ENCODE assay signal across 8 cellular contexts in genomic region chr5:75265731-75266130, GRCh38.
DNase-seq lines count a peak whose midpoint lies in the region; ATAC-seq and TF ChIP-seq lines count a peak whose summit lies in the region.

No MANE protein-coding gene starts in this region.

- H4K20me1 ChIP-seq in SU-DHL-6 (ENCODE audit: low read depth, low read length) = no peaks in the 10 kb centered on the region

- H3F3A ChIP-seq in SU-DHL-6 (ENCODE audit: insufficient read depth) = no peaks in the 10 kb centered on the region

- no peaks in the 10 kb centered on the region for H3K36me3 ChIP-seq in SU-DHL-6 (ENCODE audit: low read length)

- H3K4me3 ChIP-seq in GM12875 (ENCODE audit: low read depth, low read length) = no peak overlapping the region
- H3K4me3 ChIP-seq in SU-DHL-6 (ENCODE audit: insufficient read depth, low read length, poor library complexity, severe bottlenecking) = no peak overlapping the region

- no peaks in the 10 kb centered on the region for H3K79me2 ChIP-seq in SU-DHL-6 (ENCODE audit: insufficient read depth, low read length)

- intact Hi-C loops in posterior cingulate gyrus (cut with DNase I) = loop anchor here (5.0 kb wide), 1 partner anchor 338 kb away; no protein-coding TSS in a partner anchor

- peak; percentile 34 for DNase-seq in AG08396 (ENCODE audit: low spot score)
- DNase-seq in glomerular visceral epithelial cell (ENCODE audit: extremely low spot score) = peak; percentile 55
- no peak for DNase-seq in NCI-H2196 (lab: John Stamatoyannopoulos, UW; ENCODE audit: unreplicated experiment)
- no peak for DNase-seq in posterior cingulate gyrus
- no peak for DNase-seq in DMS153 treated with DMSO at 0.1 percent for 48 hours (lab: John Stamatoyannopoulos, UW; ENCODE audit: unreplicated experiment)

- no peak overlapping the region for H3K4me2 ChIP-seq in SU-DHL-6 (ENCODE audit: low read depth, low read length, poor library complexity, severe bottlenecking)

- no peak overlapping the region for H3K9ac ChIP-seq in SU-DHL-6 (ENCODE audit: low read length)

- TF ChIP-seq CTCF in GM12875 (IDR thresholded peaks at IDR 0.05; ENCODE audit: borderline replicate concordance, insufficient read depth, low read depth, low read length) (peak; percentile 30; the same call in 1 of the 2 replicates), SU-DHL-6 (IDR thresholded peaks at IDR 0.05; ENCODE audit: insufficient read depth, low read length, poor library complexity, severe bottlenecking) (peak; percentile 10)

- ATAC-seq in GM18861 (IDR thresholded peaks at IDR 0.05; ENCODE audit: unreplicated experiment) = no peak

- H3K27me3 ChIP-seq in SU-DHL-6 (ENCODE audit: low read length) = no peaks in the 10 kb centered on the region

- no peak overlapping the region for H3K27ac ChIP-seq in SU-DHL-6 (ENCODE audit: low read depth, low read length)

- no peak overlapping the region for H2AFZ ChIP-seq in SU-DHL-6 (ENCODE audit: low read depth, low read length, severe bottlenecking)

- no peaks in the 10 kb centered on the region for H3K9me3 ChIP-seq in SU-DHL-6 (ENCODE audit: insufficient read depth, low read length)

- no peaks in the 10 kb centered on the region for H3K9me2 ChIP-seq in SU-DHL-6 (replicated peaks; ENCODE audit: insufficient read depth, low read length)

Comparison
In these comparisons a context has a peak if more than half of its experiments do, and no peak if none do; other contexts are left out.
1. DNase-seq: peak in AG08396 (single experiment) and glomerular visceral epithelial cell (single experiment); none in NCI-H2196 (single experiment), posterior cingulate gyrus (0 of 10) and DMS153 treated with DMSO at 0.1 percent for 48 hours (single experiment).